Comparison of ENCODE assay signal across 14 cellular contexts in genomic region chr5:96254980-96255681, GRCh38.
A peak's percentile ranks its signal among the peaks of the same experiment; 100 is the strongest.
DNase-seq lines count a peak whose midpoint lies in the region; ATAC-seq and TF ChIP-seq lines count a peak whose summit lies in the region.
"Had no signal": no experiment of that assay in that cellular context is flagged by ENCODE, and none has a peak within 500 bp of the region (broad histone marks: within the 10 kb centered on the region; RNA-seq: fewer than 3 reads in every experiment).

No MANE protein-coding gene starts in this region.

- H3K9ac ChIP-seq in PC-3 (ENCODE audit: low read length): peak overlapping the region; percentile 56
- H3K9ac ChIP-seq in neuronal stem cell (ENCODE audit: low read depth, low read length, poor library complexity): no peak overlapping the region

- no peak overlapping the region for H3K4ac ChIP-seq in neuronal stem cell (ENCODE audit: low read length)

- peak overlapping the region; percentile 92 for H3K27ac ChIP-seq in PC-3 (ENCODE audit: low read length)
- no peak overlapping the region for H3K27ac ChIP-seq in neuronal stem cell (replicated peaks; ENCODE audit: low read length)

- H3K9me2 ChIP-seq in PC-3 (replicated peaks; ENCODE audit: low read length): no peaks in the 10 kb centered on the region

- no peak overlapping the region for H2BK5ac ChIP-seq in neuronal stem cell (ENCODE audit: low read length)

- H3K9me3 ChIP-seq in PC-3 (ENCODE audit: low read length) (no peaks in the 10 kb centered on the region), neuronal stem cell (replicated peaks in 1 of 2; ENCODE audit: control insufficient read depth in 2 of 2, insufficient read depth in 1 of 2, low read depth in 1 of 2, low read length in 2 of 2) (no peaks in the 10 kb centered on the region)

- no peak overlapping the region for H4K91ac ChIP-seq in neuronal stem cell (ENCODE audit: low read depth, low read length, poor library complexity)

- H3K36me3 ChIP-seq in PC-3 (ENCODE audit: low read depth, low read length): no peaks in the 10 kb centered on the region
- no peaks in the 10 kb centered on the region for H3K36me3 ChIP-seq in neuronal stem cell (replicated peaks in 1 of 2; ENCODE audit: control insufficient read depth in 2 of 2, insufficient read depth in 2 of 2, low read length in 2 of 2)

- peak; percentile 56 for DNase-seq in AG08396 (ENCODE audit: low spot score)
- peak; percentile 86 for DNase-seq in PC-3
- DNase-seq in epithelial cell of esophagus (ENCODE audit: low read depth): peak; percentile 59
- DNase-seq in neuronal stem cell (ENCODE audit: low spot score): no peak
- no peak for DNase-seq in effector CD8-positive, alpha-beta T cell (lab: John Stamatoyannopoulos, UW)
- no peak for DNase-seq in NCI-H1436 treated with DMSO at 0.1 percent for 48 hours (lab: John Stamatoyannopoulos, UW)
- DNase-seq in activated T-cell treated with anti-CD3 and anti-CD28 coated beads, Interleukin-2, amount 50 U/mL, for 24 hours: no peak
- DNase-seq: COR-L47; foreskin melanocyte; NCI-H1105; stimulated activated CD4-positive, alpha-beta T cell treated with anti-CD3 and anti-CD28 coated beads, Interleukin-12 subunit alpha, Interleukin-12 subunit beta, amount 100 ng/mL, for 4 hours had no signal

- no peaks in the 10 kb centered on the region for H4K20me1 ChIP-seq in PC-3 (ENCODE audit: low read length)

- ATAC-seq in PC-3 (peak; percentile 57), GM18519 (IDR thresholded peaks at IDR 0.05; ENCODE audit: low FRiP score, unreplicated experiment) (no peak)
- ATAC-seq: activated naive CD4-positive, alpha-beta T cell treated with anti-CD3 and anti-CD28 coated beads, Interleukin-2, amount 50 U/mL, for 72 hours had no signal

- H3K27ac Mint-ChIP-seq in activated T-cell treated with anti-CD3 and anti-CD28 coated beads, Interleukin-2, amount 50 U/mL, for 24 hours: no peak overlapping the region
- H3K27ac Mint-ChIP-seq: activated naive CD4-positive, alpha-beta T cell treated with anti-CD3 and anti-CD28 coated beads, Interleukin-2, amount 50 U/mL, for 72 hours; stimulated activated naive CD8-positive, alpha-beta T cell treated with anti-CD3 and anti-CD28 coated beads, Interleukin-15, Interleukin-2, amounts not matched to agents 100 ng/mL and 50 ng/mL, for 24 hours had no signal

- H4K8ac ChIP-seq in neuronal stem cell (ENCODE audit: low read depth, low read length): no peak overlapping the region

- intact Hi-C loops in PC-3 (cut with micrococcal nuclease): loop anchor here (1.0 to 5.0 kb wide), 4 partner anchors 33 to 398 kb away; no protein-coding TSS in a partner anchor

- peaks cover 18% of the 10 kb centered on the region for H3K27me3 Mint-ChIP-seq in activated T-cell treated with anti-CD3 and anti-CD28 coated beads, Interleukin-2, amount 50 U/mL, for 24 hours

- no peak overlapping the region for H2BK120ac ChIP-seq in neuronal stem cell (ENCODE audit: low read depth, low read length)

- peak overlapping the region; percentile 74 for H3K4me2 ChIP-seq in PC-3 (ENCODE audit: low read length)
- H3K4me2 ChIP-seq in neuronal stem cell (ENCODE audit: insufficient read depth, low read length, poor library complexity, severe bottlenecking): no peak overlapping the region

- no peak overlapping the region for H2BK12ac ChIP-seq in neuronal stem cell (ENCODE audit: low read length)

- H2AK5ac ChIP-seq in neuronal stem cell (ENCODE audit: low read depth, low read length): no peak overlapping the region

- H3K23ac ChIP-seq in neuronal stem cell (ENCODE audit: low read depth, low read length, poor library complexity): no peak overlapping the region

- no peaks in the 10 kb centered on the region for H3K27me3 ChIP-seq in PC-3 (ENCODE audit: low read length)
- H3K27me3 ChIP-seq in neuronal stem cell (ENCODE audit: control insufficient read depth in 3 of 3, insufficient read depth in 3 of 3, low read depth in 1 of 3, low read length in 3 of 3): no peaks in the 10 kb centered on the region

- POLR2A ChIA-PET in PC-3 (lab: Charles Lee; ENCODE audit: unreplicated experiment): interaction anchor here (0.6 kb wide), 1 partner anchor 139 kb away, joined by 12 read pairs; no protein-coding TSS in a partner anchor

- WGBS in neuronal stem cell (ENCODE audit: extremely low coverage in 2 of 2, insufficient read length in 2 of 2, insufficient replicate concordance in 1 of 2), 2 donors: no CpG with 5 or more reads among the region's 5 CpGs

- no peaks in the 10 kb centered on the region for H3K9me3 Mint-ChIP-seq in activated T-cell treated with anti-CD3 and anti-CD28 coated beads, Interleukin-2, amount 50 U/mL, for 24 hours
- H3K9me3 Mint-ChIP-seq: activated naive CD4-positive, alpha-beta T cell treated with anti-CD3 and anti-CD28 coated beads, Interleukin-2, amount 50 U/mL, for 72 hours; stimulated activated naive CD8-positive, alpha-beta T cell treated with anti-CD3 and anti-CD28 coated beads, Interleukin-15, Interleukin-2, amounts not matched to agents 100 ng/mL and 50 ng/mL, for 24 hours had no signal

- H2BK15ac ChIP-seq in neuronal stem cell (ENCODE audit: low read length): no peak overlapping the region

- no TSS peak for BruUV-seq in PC-3 (replicated peaks; lab: Mats Ljungman, UMichigan)

- peaks cover 19% of the 10 kb centered on the region for H3K4me1 Mint-ChIP-seq in activated T-cell treated with anti-CD3 and anti-CD28 coated beads, Interleukin-2, amount 50 U/mL, for 24 hours (ENCODE audit: low read depth)

- no peak for TF ChIP-seq CTCF in PC-3 (conservative IDR thresholded peaks at IDR 0.05; ENCODE audit: low read depth, low read length)
- no peak for TF ChIP-seq CTCF in epithelial cell of esophagus (IDR thresholded peaks at IDR 0.05; ENCODE audit: insufficient read depth, low read depth, low read length, missing control alignments)

- CTCF ChIA-PET in PC-3 (lab: Charles Lee): interaction anchor here (0.6 kb wide), 3 partner anchors 22 to 608 kb away, joined by 3 read pairs; no protein-coding TSS in a partner anchor

- H3K36me3 Mint-ChIP-seq in activated T-cell treated with anti-CD3 and anti-CD28 coated beads, Interleukin-2, amount 50 U/mL, for 24 hours (ENCODE audit: low read depth): no peaks in the 10 kb centered on the region
- H3K36me3 Mint-ChIP-seq: activated naive CD4-positive, alpha-beta T cell treated with anti-CD3 and anti-CD28 coated beads, Interleukin-2, amount 50 U/mL, for 72 hours had no signal

- H3K4me3 ChIP-seq in PC-3 (ENCODE audit: low read length) (peak overlapping the region; percentile 36), epithelial cell of esophagus (ENCODE audit: low read length) (no peak overlapping the region), neuronal stem cell (ENCODE audit: low read length in 2 of 2) (no peak overlapping the region)

- no peak overlapping the region for H3K4me3 Mint-ChIP-seq in activated T-cell treated with anti-CD3 and anti-CD28 coated beads, Interleukin-2, amount 50 U/mL, for 24 hours
- H3K4me3 Mint-ChIP-seq: stimulated activated naive CD8-positive, alpha-beta T cell treated with anti-CD3 and anti-CD28 coated beads, Interleukin-15, Interleukin-2, amounts not matched to agents 100 ng/mL and 50 ng/mL, for 24 hours had no signal

- H3K79me1 ChIP-seq in neuronal stem cell (ENCODE audit: low read depth, low read length): no peaks in the 10 kb centered on the region

- H2AFZ ChIP-seq in PC-3 (ENCODE audit: low read length) (peak overlapping the region; percentile 33; the same call in 1 of the 2 replicates), neuronal stem cell (ENCODE audit: low read length) (peak overlapping the region; percentile 33)

- H3K14ac ChIP-seq in neuronal stem cell (ENCODE audit: low read length): no peak overlapping the region

- H3K4me1 ChIP-seq in PC-3 (ENCODE audit: insufficient read depth, low read length): peaks cover 71% of the 10 kb centered on the region
- no peaks in the 10 kb centered on the region for H3K4me1 ChIP-seq in neuronal stem cell (ENCODE audit: control insufficient read depth in 2 of 2, insufficient read depth in 1 of 2, low read depth in 1 of 2, low read length in 2 of 2)

- H3K79me2 ChIP-seq in PC-3 (ENCODE audit: low read length): no peaks in the 10 kb centered on the region

- no peak overlapping the region for H3K18ac ChIP-seq in neuronal stem cell (ENCODE audit: low read length)

- peaks cover 4% of the 10 kb centered on the region for H3F3A ChIP-seq in PC-3 (ENCODE audit: low read length, unreplicated experiment)

Comparison
In these comparisons a context has a peak if more than half of its experiments do, and no peak if none do; other contexts are left out.
1. DNase-seq: peak in AG08396 (single experiment), PC-3 (single experiment) and epithelial cell of esophagus (single experiment); none in neuronal stem cell (single experiment), effector CD8-positive, alpha-beta T cell (single experiment), NCI-H1436 treated with DMSO at 0.1 percent for 48 hours (single experiment) and activated T-cell treated with anti-CD3 and anti-CD28 coated beads, Interleukin-2, amount 50 U/mL, for 24 hours (single experiment).